Comparison of ENCODE assay signal across 11 cellular contexts in the genomic region with DNA sequence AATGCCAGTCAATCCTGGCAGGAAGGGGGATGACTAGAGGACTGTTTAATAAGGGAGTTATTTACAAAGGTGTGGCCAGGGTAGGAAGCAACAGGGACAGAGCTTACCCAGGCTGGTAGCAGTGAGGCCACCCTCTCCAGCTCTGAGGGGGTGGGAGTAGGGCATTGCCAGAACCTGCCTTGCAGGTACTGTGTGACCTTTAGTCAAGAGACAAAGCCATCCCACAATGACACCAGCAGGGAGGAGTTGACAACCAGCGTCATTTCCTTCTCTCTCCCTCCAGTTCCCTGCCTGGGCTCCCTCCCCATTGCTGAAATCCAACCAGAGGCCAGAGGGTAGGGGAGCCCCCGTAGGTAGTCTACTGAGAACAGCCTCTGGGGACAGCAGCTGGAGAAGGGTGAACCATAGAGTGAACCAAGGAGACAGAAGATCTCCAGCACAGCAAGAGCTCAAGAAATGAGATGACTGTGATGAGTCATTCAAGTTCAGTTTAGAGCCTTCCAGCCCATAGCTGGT. TPM values are rescaled to one million over a fixed set of nuclear protein-coding genes. Genes with fewer than 3 reads are reported as not detected.
DNase-seq lines count a peak whose midpoint lies in the region; ATAC-seq lines count a peak whose summit lies in the region.
"Had no signal": no experiment of that assay in that cellular context is flagged by ENCODE, and none has a peak within 500 bp of the region (broad histone marks: within the 10 kb centered on the region; RNA-seq: fewer than 3 reads in every experiment).

No MANE protein-coding gene starts in this region.

- H3K27me3 Mint-ChIP-seq in activated CD4-positive, alpha-beta memory T cell treated with anti-CD3 and anti-CD28 coated beads for 36 hours = peaks cover 60% of the 10 kb centered on the region
- H3K27me3 Mint-ChIP-seq in stimulated activated memory B cell treated with anti-CD40 and anti-IgM and Interleukin-4, amounts not matched to agents 10 μg/mL and 1 μg/mL and 100 μg/mL, for 72 hours = peaks cover 22% of the 10 kb centered on the region
- H3K27me3 Mint-ChIP-seq: activated naive CD4-positive, alpha-beta T cell treated with anti-CD3 and anti-CD28 coated beads, Interleukin-2, amount 50 U/mL, for 24 hours had no signal

- peaks cover 3% of the 10 kb centered on the region for H3K36me3 Mint-ChIP-seq in activated CD4-positive, alpha-beta memory T cell treated with anti-CD3 and anti-CD28 coated beads for 36 hours
- H3K36me3 Mint-ChIP-seq in stimulated activated memory B cell treated with anti-CD40 and anti-IgM and Interleukin-4, amounts not matched to agents 10 μg/mL and 1 μg/mL and 100 μg/mL, for 72 hours = peaks cover 6% of the 10 kb centered on the region

- peak; percentile 10 to 14 for DNase-seq in activated CD4-positive, alpha-beta T cell treated with anti-CD3 and anti-CD28 coated beads, Interleukin-2, amount 50 U/mL, for 48 hours
- no peak for DNase-seq in activated CD4-positive, alpha-beta T cell treated with anti-CD3 and anti-CD28 coated beads, Interleukin-2, amount 50 U/mL, for 4 hours
- DNase-seq in activated CD4-positive, alpha-beta memory T cell treated with anti-CD3 and anti-CD28 coated beads for 36 hours = peak; percentile 70
- DNase-seq in left ventricle myocardium superior (no peak), D341Med (ENCODE audit: low spot score) (no peak), GM19240 (ENCODE audit: insufficient read length, low spot score) (no peak)
- DNase-seq: BE2C had no signal

- H3K4me1 Mint-ChIP-seq in activated CD4-positive, alpha-beta memory T cell treated with anti-CD3 and anti-CD28 coated beads for 36 hours (ENCODE audit: low read depth) = peaks cover 25% of the 10 kb centered on the region
- peaks cover 26% of the 10 kb centered on the region for H3K4me1 Mint-ChIP-seq in stimulated activated memory B cell treated with anti-CD40 and anti-IgM and Interleukin-4, amounts not matched to agents 10 μg/mL and 1 μg/mL and 100 μg/mL, for 72 hours

- no peak overlapping the region for H3K27ac Mint-ChIP-seq in activated CD4-positive, alpha-beta memory T cell treated with anti-CD3 and anti-CD28 coated beads for 36 hours
- H3K27ac Mint-ChIP-seq in stimulated activated memory B cell treated with anti-CD40 and anti-IgM and Interleukin-4, amounts not matched to agents 10 μg/mL and 1 μg/mL and 100 μg/mL, for 72 hours = no peak overlapping the region
- H3K27ac Mint-ChIP-seq: activated naive CD4-positive, alpha-beta T cell treated with anti-CD3 and anti-CD28 coated beads, Interleukin-2, amount 50 U/mL, for 24 hours; memory B cell had no signal

- no peak overlapping the region for H3K4me3 Mint-ChIP-seq in activated CD4-positive, alpha-beta memory T cell treated with anti-CD3 and anti-CD28 coated beads for 36 hours
- no peak overlapping the region for H3K4me3 Mint-ChIP-seq in stimulated activated memory B cell treated with anti-CD40 and anti-IgM and Interleukin-4, amounts not matched to agents 10 μg/mL and 1 μg/mL and 100 μg/mL, for 72 hours
- H3K4me3 Mint-ChIP-seq: activated naive CD4-positive, alpha-beta T cell treated with anti-CD3 and anti-CD28 coated beads, Interleukin-2, amount 50 U/mL, for 24 hours; memory B cell had no signal

- POLR2A ChIA-PET in activated CD4-positive, alpha-beta memory T cell treated with anti-CD3 and anti-CD28 coated beads for 36 hours (lab: Charles Lee) = interaction anchor here (0.9 kb wide), 1 partner anchor 30 kb away, joined by 3 read pairs; no protein-coding TSS in a partner anchor

- CTCF ChIA-PET in activated CD4-positive, alpha-beta memory T cell treated with anti-CD3 and anti-CD28 coated beads for 36 hours (lab: Charles Lee) = interaction anchor here (1.0 to 1.3 kb wide), 5 partner anchors 30 to 107 kb away, joined by 3 to 9 read pairs (median 4); no protein-coding TSS in a partner anchor

- intact Hi-C loops in activated CD4-positive, alpha-beta memory T cell treated with anti-CD3 and anti-CD28 coated beads for 36 hours (cut with micrococcal nuclease) = loop anchor here (1.0 to 10.0 kb wide), 3 partner anchors 30 to 72 kb away; a partner anchor contains a TSS
- intact Hi-C loops in left ventricle myocardium superior (cut with micrococcal nuclease) = no loop called here

- H3K9me3 Mint-ChIP-seq in activated CD4-positive, alpha-beta memory T cell treated with anti-CD3 and anti-CD28 coated beads for 36 hours = peaks cover 11% of the 10 kb centered on the region
- peaks cover 6% of the 10 kb centered on the region for H3K9me3 Mint-ChIP-seq in stimulated activated memory B cell treated with anti-CD40 and anti-IgM and Interleukin-4, amounts not matched to agents 10 μg/mL and 1 μg/mL and 100 μg/mL, for 72 hours

- ATAC-seq in HG02840 (IDR thresholded peaks at IDR 0.05; ENCODE audit: low FRiP score, unreplicated experiment) = peak; percentile 63
- peak; percentile 83 for ATAC-seq in stimulated activated memory B cell treated with anti-CD40 and anti-IgM and Interleukin-4, amounts not matched to agents 10 μg/mL and 1 μg/mL and 100 μg/mL, for 72 hours
- no peak for ATAC-seq in left ventricle myocardium superior

RNA-seq across cellular contexts. Expression of a gene that starts 33.3 kb away (rescaled TPM):
- 10 to 100 TPM; 50.3 to 50.8 TPM for total RNA-seq in activated CD4-positive, alpha-beta memory T cell treated with anti-CD3 and anti-CD28 coated beads for 36 hours
- 7.6 TPM for total RNA-seq in left ventricle myocardium superior

Comparison
In these comparisons a context has a peak if more than half of its experiments do, and no peak if none do; other contexts are left out.
1. DNase-seq: peak in activated CD4-positive, alpha-beta T cell treated with anti-CD3 and anti-CD28 coated beads, Interleukin-2, amount 50 U/mL, for 48 hours (2 of 2) and activated CD4-positive, alpha-beta memory T cell treated with anti-CD3 and anti-CD28 coated beads for 36 hours (single experiment); none in activated CD4-positive, alpha-beta T cell treated with anti-CD3 and anti-CD28 coated beads, Interleukin-2, amount 50 U/mL, for 4 hours (0 of 2), left ventricle myocardium superior (single experiment), D341Med (single experiment) and GM19240 (single experiment).